1 cellular context compared by ENCODE assay signal in genomic region chr19:46856062-46857022, GRCh38.
A peak's percentile ranks its signal among the peaks of the same experiment; 100 is the strongest.
TF ChIP-seq lines count a peak whose summit lies in the region.

No MANE protein-coding gene starts in this region.

TF ChIP-seq in HEK293, 187 proteins besides CTCF, POLR2A, EP300 and RAD21 (continued from another document and continues in another):
- no peak for TF ChIP-seq ZBTB7A (tag by site-specific recombination; IDR thresholded peaks at IDR 0.05; ENCODE audit: low read depth)
- no peak for TF ChIP-seq ZNF133 (tag by site-specific recombination; IDR thresholded peaks at IDR 0.05)
- peak; percentile 56; the same call in 1 of the 2 replicates for TF ChIP-seq SCRT1 (tag by site-specific recombination; IDR thresholded peaks at IDR 0.05; ENCODE audit: borderline replicate concordance)
- TF ChIP-seq ZNF837 (tag by site-specific recombination; IDR thresholded peaks at IDR 0.05), result no peak
- TF ChIP-seq ZBTB49 (tag by site-specific recombination; IDR thresholded peaks at IDR 0.05; ENCODE audit: low read depth), result no peak
- no peak for TF ChIP-seq ZNF701 (tag by site-specific recombination; IDR thresholded peaks at IDR 0.05)
- no peak for TF ChIP-seq ZNF266 (tag by site-specific recombination; IDR thresholded peaks at IDR 0.05; ENCODE audit: low read depth)
- no peak for TF ChIP-seq ZNF624 (tag by site-specific recombination; IDR thresholded peaks at IDR 0.05)
- no peak for TF ChIP-seq ZNF24 (tag by site-specific recombination; IDR thresholded peaks at IDR 0.05)
- TF ChIP-seq OVOL3 (tag by site-specific recombination; IDR thresholded peaks at IDR 0.05), result no peak
- no peak for TF ChIP-seq ZNF274 (IDR thresholded peaks at IDR 0.05; ENCODE audit: low read length)
- no peak for TF ChIP-seq ZNF274 (tag by site-specific recombination; IDR thresholded peaks at IDR 0.05; ENCODE audit: borderline replicate concordance)
- TF ChIP-seq ZNF280D (tag by site-specific recombination; IDR thresholded peaks at IDR 0.05), result no peak
- TF ChIP-seq KLF7 (tag by site-specific recombination; IDR thresholded peaks at IDR 0.05; ENCODE audit: borderline replicate concordance), result no peak
- TF ChIP-seq ZNF184 (tag by site-specific recombination; IDR thresholded peaks at IDR 0.05), result no peak
- no peak for TF ChIP-seq ZSCAN16 (tag by site-specific recombination; IDR thresholded peaks at IDR 0.05)
- peak; percentile 92 for TF ChIP-seq ZNF768 (tag by site-specific recombination; IDR thresholded peaks at IDR 0.05)
- peak; percentile 52 for TF ChIP-seq ZNF335 (tag by site-specific recombination; conservative IDR thresholded peaks at IDR 0.05)
- no peak for TF ChIP-seq ZNF76 (tag by site-specific recombination; IDR thresholded peaks at IDR 0.05; ENCODE audit: borderline replicate concordance, low read depth)
- no peak for TF ChIP-seq ZNF776 (tag by site-specific recombination; IDR thresholded peaks at IDR 0.05; ENCODE audit: borderline replicate concordance)
- TF ChIP-seq ZNF146 (tag by site-specific recombination; IDR thresholded peaks at IDR 0.05), result no peak
- TF ChIP-seq ZFP3 (tag by site-specific recombination; IDR thresholded peaks at IDR 0.05; ENCODE audit: low read depth), result no peak
- no peak for TF ChIP-seq REPIN1 (tag by site-specific recombination; IDR thresholded peaks at IDR 0.05; ENCODE audit: low read depth)
- no peak for TF ChIP-seq PRDM1 (tag by site-specific recombination; IDR thresholded peaks at IDR 0.05)
- no peak for TF ChIP-seq ZNF521 (tag by site-specific recombination; IDR thresholded peaks at IDR 0.05)
- no peak for TF ChIP-seq ZNF626 (tag by site-specific recombination; IDR thresholded peaks at IDR 0.05)
- no peak for TF ChIP-seq ZNF747 (tag by site-specific recombination; IDR thresholded peaks at IDR 0.05)
- no peak for TF ChIP-seq ZNF292 (tag by site-specific recombination; IDR thresholded peaks at IDR 0.05; ENCODE audit: borderline replicate concordance, low read depth)
- no peak for TF ChIP-seq ZNF707 (tag by site-specific recombination; IDR thresholded peaks at IDR 0.05)
- TF ChIP-seq ZFHX2 (tag by site-specific recombination; conservative IDR thresholded peaks at IDR 0.05), result peak; percentile 73
- TF ChIP-seq ZNF596 (tag by site-specific recombination; IDR thresholded peaks at IDR 0.05), result no peak
- TF ChIP-seq ZBTB1 (tag by site-specific recombination; IDR thresholded peaks at IDR 0.05), result no peak
- peak; percentile 55; the same call in 1 of the 2 replicates for TF ChIP-seq ZBTB20 (tag by site-specific recombination; IDR thresholded peaks at IDR 0.05)
- TF ChIP-seq ZNF623 (tag by site-specific recombination; IDR thresholded peaks at IDR 0.05), result no peak
- peak; percentile 78 for TF ChIP-seq PATZ1 (tag by site-specific recombination; IDR thresholded peaks at IDR 0.05)
- no peak for TF ChIP-seq ZNF280C (tag by site-specific recombination; IDR thresholded peaks at IDR 0.05)
- no peak for TF ChIP-seq ZNF501 (tag by site-specific recombination; IDR thresholded peaks at IDR 0.05)
- TF ChIP-seq ZSCAN5A (tag by site-specific recombination; IDR thresholded peaks at IDR 0.05), result no peak
- 0 out of 2 replicates have a peak, but pooled peaks have one; percentile 34 for TF ChIP-seq ZNF610 (tag by site-specific recombination; IDR thresholded peaks at IDR 0.05; ENCODE audit: borderline replicate concordance)
- TF ChIP-seq ZBTB26 (tag by site-specific recombination; optimal IDR thresholded peaks at IDR 0.05), result no peak
- TF ChIP-seq ZNF571 (tag by site-specific recombination; IDR thresholded peaks at IDR 0.05), result no peak
- TF ChIP-seq ZNF555 (tag by site-specific recombination; conservative IDR thresholded peaks at IDR 0.05), result no peak
- peak; percentile 56; the same call in 1 of the 2 replicates for TF ChIP-seq ZFP69B (tag by site-specific recombination; IDR thresholded peaks at IDR 0.05)
- no peak for TF ChIP-seq PBX3 (CRISPR knock-in tag; IDR thresholded peaks at IDR 0.05)
- peak; percentile 75 for TF ChIP-seq SP2 (tag by site-specific recombination; IDR thresholded peaks at IDR 0.05)
- TF ChIP-seq KLF16 (tag by site-specific recombination; IDR thresholded peaks at IDR 0.05), result no peak
- no peak for TF ChIP-seq ZNF391 (tag by site-specific recombination; IDR thresholded peaks at IDR 0.05; ENCODE audit: borderline replicate concordance, low read depth)
- no peak for TF ChIP-seq MEIS1 (CRISPR knock-in tag; IDR thresholded peaks at IDR 0.05; ENCODE audit: borderline replicate concordance)
- no peak; the same call in 1 of the 2 replicates for TF ChIP-seq KLF9 (tag by site-specific recombination; IDR thresholded peaks at IDR 0.05; ENCODE audit: low read depth)
- TF ChIP-seq ZBTB48 (tag by site-specific recombination; IDR thresholded peaks at IDR 0.05), result 0 out of 2 replicates have a peak, but pooled peaks have one; percentile 9
- no peak for TF ChIP-seq ZNF664 (tag by site-specific recombination; IDR thresholded peaks at IDR 0.05)
- peak; percentile 70 for TF ChIP-seq SCRT2 (tag by site-specific recombination; IDR thresholded peaks at IDR 0.05)
- TF ChIP-seq ZNF561 (tag by site-specific recombination; IDR thresholded peaks at IDR 0.05; ENCODE audit: borderline replicate concordance), result 0 out of 2 replicates have a peak, but pooled peaks have one; percentile 52
- TF ChIP-seq ZNF529 (tag by site-specific recombination; IDR thresholded peaks at IDR 0.05; ENCODE audit: insufficient replicate concordance), result no peak
- TF ChIP-seq INSM2 (tag by site-specific recombination; IDR thresholded peaks at IDR 0.05), result no peak
- TF ChIP-seq ZNF366 (tag by site-specific recombination; conservative IDR thresholded peaks at IDR 0.05), result peak; percentile 62
- no peak for TF ChIP-seq ZNF423 (tag by site-specific recombination; IDR thresholded peaks at IDR 0.05)
- TF ChIP-seq ZNF10 (tag by site-specific recombination; IDR thresholded peaks at IDR 0.05), result 0 out of 2 replicates have a peak, but pooled peaks have one; percentile 11
- peak; percentile 47; the same call in 1 of the 2 replicates for TF ChIP-seq EGR2 (tag by site-specific recombination; IDR thresholded peaks at IDR 0.05; ENCODE audit: low read depth)
- TF ChIP-seq ZNF248 (tag by site-specific recombination; IDR thresholded peaks at IDR 0.05), result no peak
- 0 out of 2 replicates have a peak, but pooled peaks have one; percentile 38 for TF ChIP-seq KLF8 (tag by site-specific recombination; IDR thresholded peaks at IDR 0.05)
